Comparison of ENCODE assay signal across 1 cellular context in genomic region chr10:96448021-96448457, GRCh38.
TF ChIP-seq lines count a peak whose summit lies in the region.

No MANE protein-coding gene starts in this region.

TF ChIP-seq in HepG2, 621 proteins besides CTCF, POLR2A, EP300 and RAD21 (continued from another document):
- TF ChIP-seq, protein P1, sequence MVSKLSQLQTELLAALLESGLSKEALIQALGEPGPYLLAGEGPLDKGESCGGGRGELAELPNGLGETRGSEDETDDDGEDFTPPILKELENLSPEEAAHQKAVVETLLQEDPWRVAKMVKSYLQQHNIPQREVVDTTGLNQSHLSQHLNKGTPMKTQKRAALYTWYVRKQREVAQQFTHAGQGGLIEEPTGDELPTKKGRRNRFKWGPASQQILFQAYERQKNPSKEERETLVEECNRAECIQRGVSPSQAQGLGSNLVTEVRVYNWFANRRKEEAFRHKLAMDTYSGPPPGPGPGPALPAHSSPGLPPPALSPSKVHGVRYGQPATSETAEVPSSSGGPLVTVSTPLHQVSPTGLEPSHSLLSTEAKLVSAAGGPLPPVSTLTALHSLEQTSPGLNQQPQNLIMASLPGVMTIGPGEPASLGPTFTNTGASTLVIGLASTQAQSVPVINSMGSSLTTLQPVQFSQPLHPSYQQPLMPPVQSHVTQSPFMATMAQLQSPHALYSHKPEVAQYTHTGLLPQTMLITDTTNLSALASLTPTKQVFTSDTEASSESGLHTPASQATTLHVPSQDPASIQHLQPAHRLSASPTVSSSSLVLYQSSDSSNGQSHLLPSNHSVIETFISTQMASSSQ (IDR thresholded peaks at IDR 0.05; ENCODE audit: low read depth) = no peak
- TF ChIP-seq, protein P1 (CRISPR knock-in tag; IDR thresholded peaks at IDR 0.05; ENCODE audit: borderline replicate concordance) = no peak
- TF ChIP-seq IKZF1 (IDR thresholded peaks at IDR 0.05) (no peak), ZNF253 (CRISPR knock-in tag; IDR thresholded peaks at IDR 0.05; ENCODE audit: borderline replicate concordance) (no peak), ELF3 (CRISPR knock-in tag; IDR thresholded peaks at IDR 0.05) (no peak), SP5 (CRISPR knock-in tag; IDR thresholded peaks at IDR 0.05; ENCODE audit: borderline replicate concordance, low read depth) (no peak), ZNF619 (CRISPR knock-in tag; IDR thresholded peaks at IDR 0.05) (no peak), ZC3H4 (CRISPR knock-in tag; IDR thresholded peaks at IDR 0.05; ENCODE audit: borderline replicate concordance) (no peak), MTA3 (CRISPR knock-in tag; IDR thresholded peaks at IDR 0.05) (no peak), ZNF484 (CRISPR knock-in tag; IDR thresholded peaks at IDR 0.05; ENCODE audit: borderline replicate concordance, low read depth) (no peak), ELF1 (CRISPR knock-in tag; IDR thresholded peaks at IDR 0.05) (no peak), DRAP1 (CRISPR knock-in tag; IDR thresholded peaks at IDR 0.05) (no peak), PAF1 (CRISPR knock-in tag; IDR thresholded peaks at IDR 0.05) (no peak)
